Comparison of ENCODE assay signal across 12 cellular contexts in genomic region chr9:69502671-69503301, GRCh38.
A peak's percentile ranks its signal among the peaks of the same experiment; 100 is the strongest.
DNase-seq lines count a peak whose midpoint lies in the region; ATAC-seq and TF ChIP-seq lines count a peak whose summit lies in the region.
"Had no signal": no experiment of that assay in that cellular context is flagged by ENCODE, and none has a peak within 500 bp of the region (broad histone marks: within the 10 kb centered on the region; RNA-seq: fewer than 3 reads in every experiment).

No MANE protein-coding gene starts in this region.

- no peak overlapping the region for H3K9ac ChIP-seq in adipocyte (ENCODE audit: low read length)

- no peak overlapping the region for H3K4me3 ChIP-seq in adipocyte (ENCODE audit: low read length)
- H3K4me3 ChIP-seq: psoas muscle had no signal

- H3K9me3 Mint-ChIP-seq in HFFc6: no peaks in the 10 kb centered on the region
- no peaks in the 10 kb centered on the region for H3K9me3 Mint-ChIP-seq in stimulated activated naive B cell treated with anti-CD40 and anti-IgM and Interleukin-4, amounts not matched to agents 10 μg/mL and 1 μg/mL and 100 μg/mL, for 72 hours

- H3K9me3 ChIP-seq in adipocyte (ENCODE audit: control insufficient read depth, low read length): no peaks in the 10 kb centered on the region
- H3K9me3 ChIP-seq: psoas muscle had no signal

- no peaks in the 10 kb centered on the region for H3K27me3 ChIP-seq in adipocyte (replicated peaks; ENCODE audit: control insufficient read depth, insufficient read depth, low read length)

- TF ChIP-seq CTCF in HFFc6 (IDR thresholded peaks at IDR 0.05): no peak

- peak; percentile 58 for DNase-seq in AG20443 (ENCODE audit: low spot score)
- peak; percentile 36 for DNase-seq in HFFc6
- DNase-seq in adipocyte (ENCODE audit: low read depth): peak; percentile 56
- peak; percentile 6 for DNase-seq in foreskin melanocyte
- no peak for DNase-seq in stimulated activated naive B cell treated with anti-CD40 and anti-IgM and Interleukin-4, amounts not matched to agents 10 μg/mL and 1 μg/mL and 100 μg/mL, for 72 hours
- no peak for DNase-seq in COR-L47 (lab: John Stamatoyannopoulos, UW)
- DNase-seq: aorta, NCI-H446, psoas muscle had no signal

- no peak overlapping the region for H3K4me3 Mint-ChIP-seq in HFFc6
- H3K4me3 Mint-ChIP-seq in stimulated activated naive B cell treated with anti-CD40 and anti-IgM and Interleukin-4, amounts not matched to agents 10 μg/mL and 1 μg/mL and 100 μg/mL, for 72 hours: no peak overlapping the region
- H3K4me3 Mint-ChIP-seq: CD4-positive, CD25-positive, alpha-beta regulatory T cell had no signal

- H3K27me3 Mint-ChIP-seq in HFFc6 (ENCODE audit: insufficient read depth): peaks cover 2% of the 10 kb centered on the region; the same call in 1 of the 2 replicates
- H3K27me3 Mint-ChIP-seq in stimulated activated naive B cell treated with anti-CD40 and anti-IgM and Interleukin-4, amounts not matched to agents 10 μg/mL and 1 μg/mL and 100 μg/mL, for 72 hours: peaks cover 0 to 7% of the 10 kb centered on the region in 2 donors
- H3K27me3 Mint-ChIP-seq: CD4-positive, CD25-positive, alpha-beta regulatory T cell had no signal

- no peak for ATAC-seq in stimulated activated naive B cell treated with anti-CD40 and anti-IgM and Interleukin-4, amounts not matched to agents 10 μg/mL and 1 μg/mL and 100 μg/mL, for 72 hours (replicated peaks)
- ATAC-seq in HG03565 (IDR thresholded peaks at IDR 0.05; ENCODE audit: unreplicated experiment) (no peak), HG03354 (IDR thresholded peaks at IDR 0.05; ENCODE audit: poor library complexity, severe bottlenecking, unreplicated experiment) (no peak)
- ATAC-seq: psoas muscle had no signal

- H3K4me1 Mint-ChIP-seq in HFFc6 (ENCODE audit: low read depth): peaks cover 20% of the 10 kb centered on the region
- no peaks in the 10 kb centered on the region for H3K4me1 Mint-ChIP-seq in stimulated activated naive B cell treated with anti-CD40 and anti-IgM and Interleukin-4, amounts not matched to agents 10 μg/mL and 1 μg/mL and 100 μg/mL, for 72 hours
- H3K4me1 Mint-ChIP-seq: CD4-positive, CD25-positive, alpha-beta regulatory T cell had no signal

- peaks cover 18% of the 10 kb centered on the region for H3K4me1 ChIP-seq in adipocyte (ENCODE audit: control insufficient read depth, insufficient read depth, low read length)
- H3K4me1 ChIP-seq: psoas muscle had no signal

- H3K36me3 Mint-ChIP-seq in HFFc6 (ENCODE audit: low read depth): no peaks in the 10 kb centered on the region
- H3K36me3 Mint-ChIP-seq in stimulated activated naive B cell treated with anti-CD40 and anti-IgM and Interleukin-4, amounts not matched to agents 10 μg/mL and 1 μg/mL and 100 μg/mL, for 72 hours: no peaks in the 10 kb centered on the region
- H3K36me3 Mint-ChIP-seq: CD4-positive, CD25-positive, alpha-beta regulatory T cell had no signal

- H3K36me3 ChIP-seq in adipocyte (ENCODE audit: control insufficient read depth, insufficient read depth, low read length, severe bottlenecking): no peaks in the 10 kb centered on the region

- H3K27ac Mint-ChIP-seq in HFFc6: peak overlapping the region; percentile 58
- no peak overlapping the region for H3K27ac Mint-ChIP-seq in stimulated activated naive B cell treated with anti-CD40 and anti-IgM and Interleukin-4, amounts not matched to agents 10 μg/mL and 1 μg/mL and 100 μg/mL, for 72 hours
- H3K27ac Mint-ChIP-seq: CD4-positive, CD25-positive, alpha-beta regulatory T cell had no signal

Comparison
In these comparisons a context has a peak if more than half of its experiments do, and no peak if none do; other contexts are left out.
1. DNase-seq: peak in AG20443 (single experiment), HFFc6 (single experiment), adipocyte (single experiment) and foreskin melanocyte (single experiment); none in stimulated activated naive B cell treated with anti-CD40 and anti-IgM and Interleukin-4, amounts not matched to agents 10 μg/mL and 1 μg/mL and 100 μg/mL, for 72 hours (single experiment) and COR-L47 (single experiment).